Comparison of ENCODE assay signal across 23 cellular contexts in the genomic region with DNA sequence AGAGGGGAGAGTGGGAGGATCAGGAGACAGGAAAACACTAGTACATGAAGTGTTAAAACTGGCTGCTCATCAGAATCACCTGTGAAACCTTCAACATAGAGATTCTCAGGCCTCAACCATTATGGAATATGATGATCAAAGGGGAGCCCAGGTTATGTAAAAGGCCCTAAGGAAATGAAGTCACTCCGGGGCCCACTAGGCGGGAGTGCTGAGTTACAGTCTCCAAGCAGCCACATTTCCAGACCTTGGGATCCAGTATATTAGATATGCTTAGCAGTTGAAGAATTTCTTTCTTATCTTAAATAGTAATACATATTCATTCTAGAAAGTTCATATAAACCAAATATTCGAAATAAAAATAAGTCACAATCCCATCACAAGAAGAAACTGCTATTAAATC.
A peak's percentile ranks its signal among the peaks of the same experiment; 100 is the strongest.
DNase-seq lines count a peak whose midpoint lies in the region; FAIRE-seq and TF ChIP-seq lines count a peak whose summit lies in the region.
"Had no signal": no experiment of that assay in that cellular context is flagged by ENCODE, and none has a peak within 500 bp of the region (broad histone marks: within the 10 kb centered on the region; RNA-seq: fewer than 3 reads in every experiment).

No MANE protein-coding gene starts in this region.

- peak; percentile 69 to 77 for TF ChIP-seq RAD21 in H1 (IDR thresholded peaks at IDR 0.05 in 1 of 2, conservative IDR thresholded peaks at IDR 0.05 in 1 of 2; ENCODE audit: low read depth in 2 of 2, low read length in 2 of 2)

- H3K79me2 ChIP-seq in H1 (ENCODE audit: control insufficient read depth in 1 of 2, insufficient read depth in 2 of 2, low read length in 2 of 2) (no peaks in the 10 kb centered on the region), osteoblast (ENCODE audit: insufficient read depth, low read length) (no peaks in the 10 kb centered on the region)

- H3K23me2 ChIP-seq in H1 (ENCODE audit: low read depth, low read length) = no peaks in the 10 kb centered on the region; the same call in 1 of the 2 replicates

- H2BK12ac ChIP-seq in H1 (ENCODE audit: low read depth, low read length) = no peak overlapping the region

- no peaks in the 10 kb centered on the region for H3K79me1 ChIP-seq in H1 (ENCODE audit: low read depth, low read length)

- no peak overlapping the region for H3K4me3 Mint-ChIP-seq in neural crest cell
- H3K4me3 Mint-ChIP-seq in activated T-cell treated with anti-CD3 and anti-CD28 coated beads, Interleukin-2, amount 50 U/mL, for 24 hours = no peak overlapping the region
- H3K4me3 Mint-ChIP-seq: activated B cell treated with CpG ODN at 0.5 μM for 24 hours; activated T-helper 17 cell treated with anti-CD3 and anti-CD28 coated beads, Interleukin-2, amount 50 U/mL, for 72 hours; CD4-positive, alpha-beta memory T cell; stimulated activated naive CD8-positive, alpha-beta T cell treated with anti-CD3 and anti-CD28 coated beads, Interleukin-15, Interleukin-2, amounts not matched to agents 100 ng/mL and 50 ng/mL, for 24 hours; T-helper 17 cell had no signal

- H2AK5ac ChIP-seq in H1 (ENCODE audit: low read depth, low read length) = no peak overlapping the region

- H3K4ac ChIP-seq in H1 (replicated peaks; ENCODE audit: insufficient read length, low read depth, low read length) = no peak overlapping the region

- no peak for TF ChIP-seq POLR2A in H1 (IDR thresholded peaks at IDR 0.05; ENCODE audit: control extremely low read depth in 1 of 2, low read depth in 2 of 2, low read length in 2 of 2)

- no peaks in the 10 kb centered on the region for H3K27me3 Mint-ChIP-seq in neural crest cell (ENCODE audit: low read depth)
- H3K27me3 Mint-ChIP-seq in activated T-cell treated with anti-CD3 and anti-CD28 coated beads, Interleukin-2, amount 50 U/mL, for 24 hours = no peaks in the 10 kb centered on the region
- H3K27me3 Mint-ChIP-seq: activated B cell treated with CpG ODN at 0.5 μM for 24 hours; activated T-helper 17 cell treated with anti-CD3 and anti-CD28 coated beads, Interleukin-2, amount 50 U/mL, for 72 hours; CD4-positive, alpha-beta memory T cell; stimulated activated naive CD8-positive, alpha-beta T cell treated with anti-CD3 and anti-CD28 coated beads, Interleukin-15, Interleukin-2, amounts not matched to agents 100 ng/mL and 50 ng/mL, for 24 hours; T-helper 17 cell had no signal

- no peak overlapping the region for H2BK15ac ChIP-seq in H1 (ENCODE audit: low read length)

- no peak overlapping the region for H3K23ac ChIP-seq in H1 (ENCODE audit: insufficient read length)

- no peak overlapping the region for H2BK5ac ChIP-seq in H1 (ENCODE audit: low read depth, low read length)

- H3K27ac ChIP-seq in H1 (ENCODE audit: low read depth, low read length) (no peak overlapping the region), osteoblast (ENCODE audit: low read depth, low read length) (no peak overlapping the region)
- H3K27ac ChIP-seq: left ventricle myocardium inferior, uterus had no signal

- H3K9me3 Mint-ChIP-seq in neural crest cell = peaks cover 8% of the 10 kb centered on the region
- no peaks in the 10 kb centered on the region for H3K9me3 Mint-ChIP-seq in activated T-cell treated with anti-CD3 and anti-CD28 coated beads, Interleukin-2, amount 50 U/mL, for 24 hours
- H3K9me3 Mint-ChIP-seq: activated B cell treated with CpG ODN at 0.5 μM for 24 hours; activated T-helper 17 cell treated with anti-CD3 and anti-CD28 coated beads, Interleukin-2, amount 50 U/mL, for 72 hours; stimulated activated naive CD8-positive, alpha-beta T cell treated with anti-CD3 and anti-CD28 coated beads, Interleukin-15, Interleukin-2, amounts not matched to agents 100 ng/mL and 50 ng/mL, for 24 hours had no signal

- no peak for FAIRE-seq in H1 (lab: Jason Lieb, UNC)
- FAIRE-seq: A204.1, G401.6, GM12891 had no signal

- no peak overlapping the region for H3K18ac ChIP-seq in H1 (ENCODE audit: extremely low read depth, low read length)

- H3K4me2 ChIP-seq in H1 (ENCODE audit: insufficient read depth in 1 of 2, low read depth in 2 of 2, low read length in 2 of 2) (no peak overlapping the region), osteoblast (ENCODE audit: insufficient read depth, low read length) (no peak overlapping the region)

- 62% methylated on average over 3 of the region's 3 CpGs; no CpG with 5 or more reads in 1 of the 2 experiments for WGBS in H1 (ENCODE audit: extremely low coverage in 1 of 2, insufficient coverage in 1 of 2, insufficient read length in 1 of 2, insufficient replicate concordance in 2 of 2, low coverage in 1 of 2, low lambda C conversion rate in 2 of 2, missing lambda C conversion rate in 1 of 2), 2 experiments

- H3K36me3 ChIP-seq in H1 (ENCODE audit: control insufficient read depth in 2 of 4, insufficient read depth in 4 of 4, low read length in 3 of 4) (no peaks in the 10 kb centered on the region), osteoblast (ENCODE audit: insufficient read depth, low read length) (no peaks in the 10 kb centered on the region)
- H3K36me3 ChIP-seq: left ventricle myocardium inferior, uterus had no signal

- H3K4me3 ChIP-seq in LNCaP clone FGC (ENCODE audit: low read depth, low read length) (no peak overlapping the region), H1 (ENCODE audit: extremely low read depth in 1 of 4, insufficient read depth in 2 of 4, low read depth in 3 of 4, low read length in 4 of 4) (no peak overlapping the region), osteoblast (ENCODE audit: insufficient read depth, low read length) (no peak overlapping the region)
- H3K4me3 ChIP-seq: left ventricle myocardium inferior, uterus had no signal

- H3K9ac ChIP-seq in H1 (replicated peaks in 1 of 4; ENCODE audit: extremely low read depth in 1 of 4, low read depth in 3 of 4, low read length in 3 of 4) = no peak overlapping the region

- no peaks in the 10 kb centered on the region for H4K20me1 ChIP-seq in H1 (replicated peaks in 1 of 2; ENCODE audit: control insufficient read depth in 1 of 2, insufficient read depth in 2 of 2, low read length in 2 of 2)
- H4K20me1 ChIP-seq in osteoblast (ENCODE audit: insufficient read depth, low read length) = no peaks in the 10 kb centered on the region

- no peak overlapping the region for H3K14ac ChIP-seq in H1 (ENCODE audit: insufficient read length)

- peaks cover 9% of the 10 kb centered on the region for H3K4me1 Mint-ChIP-seq in neural crest cell
- no peaks in the 10 kb centered on the region for H3K4me1 Mint-ChIP-seq in activated T-cell treated with anti-CD3 and anti-CD28 coated beads, Interleukin-2, amount 50 U/mL, for 24 hours (ENCODE audit: low read depth)
- H3K4me1 Mint-ChIP-seq: activated B cell treated with CpG ODN at 0.5 μM for 24 hours; activated T-helper 17 cell treated with anti-CD3 and anti-CD28 coated beads, Interleukin-2, amount 50 U/mL, for 72 hours; CD4-positive, alpha-beta memory T cell; T-helper 17 cell had no signal

- no peak overlapping the region for H3K27ac Mint-ChIP-seq in neural crest cell (ENCODE audit: unreplicated experiment)
- H3K27ac Mint-ChIP-seq in activated T-cell treated with anti-CD3 and anti-CD28 coated beads, Interleukin-2, amount 50 U/mL, for 24 hours = no peak overlapping the region
- H3K27ac Mint-ChIP-seq: activated B cell treated with CpG ODN at 0.5 μM for 24 hours; activated T-helper 17 cell treated with anti-CD3 and anti-CD28 coated beads, Interleukin-2, amount 50 U/mL, for 72 hours; CD4-positive, alpha-beta memory T cell; stimulated activated naive CD8-positive, alpha-beta T cell treated with anti-CD3 and anti-CD28 coated beads, Interleukin-15, Interleukin-2, amounts not matched to agents 100 ng/mL and 50 ng/mL, for 24 hours; T-helper 17 cell had no signal

- H4K5ac ChIP-seq in H1 (ENCODE audit: insufficient read length, low read depth, low read length) = no peak overlapping the region

- TF ChIP-seq EP300 in H1 (IDR thresholded peaks at IDR 0.05; ENCODE audit: borderline replicate concordance in 1 of 2, low read depth in 2 of 2, low read length in 2 of 2) = no peak

- no peak overlapping the region for H2AFZ ChIP-seq in H1 (ENCODE audit: low read length)
- no peak overlapping the region for H2AFZ ChIP-seq in osteoblast (ENCODE audit: low read length)

- TF ChIP-seq CTCF in LNCaP clone FGC (IDR thresholded peaks at IDR 0.05; ENCODE audit: control insufficient read depth, extremely low read depth, insufficient read depth) = peak; percentile 34; the same call in 1 of the 2 replicates
- peak; percentile 49 to 57 (median 54) for TF ChIP-seq CTCF in H1 (IDR thresholded peaks at IDR 0.05; ENCODE audit: control extremely low read depth in 1 of 3, insufficient read depth in 1 of 3, low read depth in 1 of 3, low read length in 3 of 3)
- peak; percentile 36 for TF ChIP-seq CTCF in neural crest cell (conservative IDR thresholded peaks at IDR 0.05)
- no peak for TF ChIP-seq CTCF in osteoblast (IDR thresholded peaks at IDR 0.05; ENCODE audit: extremely low read depth, low read depth, low read length)

- H2BK20ac ChIP-seq in H1 (ENCODE audit: low read length) = no peak overlapping the region

- POLR2A ChIA-PET in H1 (lab: Charles Lee; ENCODE audit: partially characterized antibody) = no interaction called here

- H3K9me3 ChIP-seq in H1 (ENCODE audit: insufficient read depth in 2 of 2, low read depth in 1 of 2, low read length in 1 of 2) (no peaks in the 10 kb centered on the region), osteoblast (ENCODE audit: low read depth, low read length) (peaks cover 5% of the 10 kb centered on the region)
- H3K9me3 ChIP-seq: left ventricle myocardium inferior, uterus had no signal

- DNase-seq in NCI-H146 (lab: John Stamatoyannopoulos, UW) = peak; percentile 29
- DNase-seq in NCI-H146 treated with DMSO at 0.1 percent for 48 hours (lab: John Stamatoyannopoulos, UW; ENCODE audit: unreplicated experiment) = no peak
- DNase-seq in LNCaP clone FGC (ENCODE audit: low read depth) = no peak
- peak in 1 of 2 experiments; percentile 3 for DNase-seq in H1 (ENCODE audit: low read depth in 1 of 2, low spot score in 2 of 2)
- no peak for DNase-seq in neural crest cell (ENCODE audit: low read depth, low spot score)
- no peak for DNase-seq in osteoblast (ENCODE audit: insufficient read length, low spot score, missing footprints)
- no peak for DNase-seq in central memory CD4-positive, alpha-beta T cell
- DNase-seq in activated T-cell treated with anti-CD3 and anti-CD28 coated beads, Interleukin-2, amount 50 U/mL, for 24 hours = no peak
- DNase-seq: activated B cell treated with CpG ODN at 0.5 μM for 24 hours; CD4-positive, alpha-beta memory T cell; cerebellar nuclear complex; left ventricle myocardium inferior; NCI-H1092 treated with DMSO at 0.1 percent for 48 hours; NCI-H2171 treated with DMSO at 0.1 percent for 48 hours; Right ventricle myocardium superior; stimulated activated CD4-positive, alpha-beta T cell treated with anti-CD3 and anti-CD28 coated beads, Interleukin-12 subunit alpha, Interleukin-12 subunit beta, amount 100 ng/mL, for 4 hours; T-helper 17 cell; uterus had no signal

- H3K4me1 ChIP-seq in H1 (replicated peaks in 1 of 4; ENCODE audit: control insufficient read depth in 3 of 4, insufficient read depth in 4 of 4, low read length in 3 of 4) (no peaks in the 10 kb centered on the region), osteoblast (ENCODE audit: insufficient read depth, low read length) (no peaks in the 10 kb centered on the region)
- H3K4me1 ChIP-seq: left ventricle myocardium inferior, uterus had no signal

- H3K56ac ChIP-seq in H1 (replicated peaks; ENCODE audit: insufficient read length, low read depth, low read length) = no peak overlapping the region

- CTCF ChIA-PET in H1 (lab: Charles Lee; ENCODE audit: partially characterized antibody) = interaction anchor here (1.4 kb wide), 1 partner anchor 22 kb away, joined by 3 read pairs; no protein-coding TSS in a partner anchor

- no peaks in the 10 kb centered on the region for H3K36me3 Mint-ChIP-seq in neural crest cell (ENCODE audit: low read depth)
- no peaks in the 10 kb centered on the region for H3K36me3 Mint-ChIP-seq in activated T-cell treated with anti-CD3 and anti-CD28 coated beads, Interleukin-2, amount 50 U/mL, for 24 hours (ENCODE audit: low read depth)

- no peak overlapping the region for H2BK120ac ChIP-seq in H1 (replicated peaks; ENCODE audit: low read depth, low read length)

- no peak overlapping the region for H4K8ac ChIP-seq in H1 (ENCODE audit: extremely low read depth, insufficient read depth, low read length)

- no peak overlapping the region for H4K91ac ChIP-seq in H1 (replicated peaks; ENCODE audit: insufficient read length, low read length)

- H3K27me3 ChIP-seq in H1 (replicated peaks in 1 of 4; ENCODE audit: control insufficient read depth in 3 of 4, extremely low read depth in 1 of 4, insufficient read depth in 3 of 4, low read length in 3 of 4) = no peaks in the 10 kb centered on the region
- H3K27me3 ChIP-seq in osteoblast (ENCODE audit: insufficient read depth, low read length) = no peaks in the 10 kb centered on the region
- H3K27me3 ChIP-seq: uterus had no signal
